1 cellular context compared by ENCODE assay signal in genomic region chr14:104734991-104735779, GRCh38.
TF ChIP-seq lines count a peak whose summit lies in the region.

No MANE protein-coding gene starts in this region.

TF ChIP-seq in HepG2, 621 proteins besides CTCF, POLR2A, EP300 and RAD21 (continued from another document and continues in another):
- TF ChIP-seq SNRNP70 (IDR thresholded peaks at IDR 0.05; ENCODE audit: low read depth, low read length) = no peak
- peak; percentile 98 for TF ChIP-seq RNF2 (conservative IDR thresholded peaks at IDR 0.05; ENCODE audit: low read depth)
- TF ChIP-seq ZNF781 (CRISPR knock-in tag; IDR thresholded peaks at IDR 0.05; ENCODE audit: borderline replicate concordance, not compliant biosample characterization) = no peak
- peak; percentile 78; the same call in 1 of the 2 replicates for TF ChIP-seq ZNF609 (CRISPR knock-in tag; IDR thresholded peaks at IDR 0.05; ENCODE audit: borderline replicate concordance)
- TF ChIP-seq SMAD9 (CRISPR knock-in tag; IDR thresholded peaks at IDR 0.05) = no peak
- TF ChIP-seq ZNF672 (CRISPR knock-in tag; IDR thresholded peaks at IDR 0.05) = no peak
- no peak for TF ChIP-seq SALL2 (CRISPR knock-in tag; IDR thresholded peaks at IDR 0.05)
- TF ChIP-seq, protein P1, sequence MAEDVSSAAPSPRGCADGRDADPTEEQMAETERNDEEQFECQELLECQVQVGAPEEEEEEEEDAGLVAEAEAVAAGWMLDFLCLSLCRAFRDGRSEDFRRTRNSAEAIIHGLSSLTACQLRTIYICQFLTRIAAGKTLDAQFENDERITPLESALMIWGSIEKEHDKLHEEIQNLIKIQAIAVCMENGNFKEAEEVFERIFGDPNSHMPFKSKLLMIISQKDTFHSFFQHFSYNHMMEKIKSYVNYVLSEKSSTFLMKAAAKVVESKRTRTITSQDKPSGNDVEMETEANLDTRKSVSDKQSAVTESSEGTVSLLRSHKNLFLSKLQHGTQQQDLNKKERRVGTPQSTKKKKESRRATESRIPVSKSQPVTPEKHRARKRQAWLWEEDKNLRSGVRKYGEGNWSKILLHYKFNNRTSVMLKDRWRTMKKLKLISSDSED (CRISPR knock-in tag; IDR thresholded peaks at IDR 0.05) = peak; percentile 96
- TF ChIP-seq TBX2 (CRISPR knock-in tag; IDR thresholded peaks at IDR 0.05; ENCODE audit: borderline replicate concordance) = peak; percentile 62
- TF ChIP-seq ZNF616 (CRISPR knock-in tag; IDR thresholded peaks at IDR 0.05; ENCODE audit: low read depth) = no peak; the same call in none of the 2 replicates
- TF ChIP-seq SIN3A (IDR thresholded peaks at IDR 0.05; ENCODE audit: borderline replicate concordance, low read depth, low read length) = no peak
- TF ChIP-seq IKZF4 (CRISPR knock-in tag; IDR thresholded peaks at IDR 0.05; ENCODE audit: borderline replicate concordance, low read depth, not compliant biosample characterization) = peak; percentile 64
- peak; percentile 83; the same call in 1 of the 2 replicates for TF ChIP-seq HNRNPL (IDR thresholded peaks at IDR 0.05; ENCODE audit: low read depth, low read length)
- TF ChIP-seq ZNF33B (CRISPR knock-in tag; IDR thresholded peaks at IDR 0.05) = no peak
- TF ChIP-seq ETV5 (CRISPR knock-in tag; IDR thresholded peaks at IDR 0.05; ENCODE audit: borderline replicate concordance) = peak; percentile 89
- no peak for TF ChIP-seq TBL1XR1 (IDR thresholded peaks at IDR 0.05; ENCODE audit: borderline replicate concordance, low read length, partially characterized antibody)
- TF ChIP-seq, protein P2, sequence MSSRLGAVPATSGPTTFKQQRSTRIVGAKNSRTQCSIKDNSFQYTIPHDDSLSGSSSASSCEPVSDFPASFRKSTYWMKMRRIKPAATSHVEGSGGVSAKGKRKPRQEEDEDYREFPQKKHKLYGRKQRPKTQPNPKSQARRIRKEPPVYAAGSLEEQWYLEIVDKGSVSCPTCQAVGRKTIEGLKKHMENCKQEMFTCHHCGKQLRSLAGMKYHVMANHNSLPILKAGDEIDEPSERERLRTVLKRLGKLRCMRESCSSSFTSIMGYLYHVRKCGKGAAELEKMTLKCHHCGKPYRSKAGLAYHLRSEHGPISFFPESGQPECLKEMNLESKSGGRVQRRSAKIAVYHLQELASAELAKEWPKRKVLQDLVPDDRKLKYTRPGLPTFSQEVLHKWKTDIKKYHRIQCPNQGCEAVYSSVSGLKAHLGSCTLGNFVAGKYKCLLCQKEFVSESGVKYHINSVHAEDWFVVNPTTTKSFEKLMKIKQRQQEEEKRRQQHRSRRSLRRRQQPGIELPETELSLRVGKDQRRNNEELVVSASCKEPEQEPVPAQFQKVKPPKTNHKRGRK (CRISPR knock-in tag; IDR thresholded peaks at IDR 0.05) = no peak
- no peak for TF ChIP-seq EED (CRISPR knock-in tag; IDR thresholded peaks at IDR 0.05)
- no peak for TF ChIP-seq SUZ12 (IDR thresholded peaks at IDR 0.05; ENCODE audit: low read depth, low read length)
- no peak for TF ChIP-seq CREB1 (IDR thresholded peaks at IDR 0.05)
- no peak for TF ChIP-seq CREB1 (CRISPR knock-in tag; IDR thresholded peaks at IDR 0.05)
- TF ChIP-seq ATM (IDR thresholded peaks at IDR 0.05; ENCODE audit: borderline replicate concordance) = no peak
- peak; percentile 66; the same call in 1 of the 2 replicates for TF ChIP-seq KDM2A (CRISPR knock-in tag; IDR thresholded peaks at IDR 0.05; ENCODE audit: borderline replicate concordance, low read depth)
- TF ChIP-seq ZNF232 (CRISPR knock-in tag; IDR thresholded peaks at IDR 0.05; ENCODE audit: borderline replicate concordance) = peak; percentile 73; the same call in 1 of the 2 replicates
- TF ChIP-seq CREM (IDR thresholded peaks at IDR 0.05) = no peak
- no peak for TF ChIP-seq CREM (CRISPR knock-in tag; IDR thresholded peaks at IDR 0.05)
- TF ChIP-seq MAFG (CRISPR knock-in tag; IDR thresholded peaks at IDR 0.05) = no peak
- TF ChIP-seq, protein P3, sequence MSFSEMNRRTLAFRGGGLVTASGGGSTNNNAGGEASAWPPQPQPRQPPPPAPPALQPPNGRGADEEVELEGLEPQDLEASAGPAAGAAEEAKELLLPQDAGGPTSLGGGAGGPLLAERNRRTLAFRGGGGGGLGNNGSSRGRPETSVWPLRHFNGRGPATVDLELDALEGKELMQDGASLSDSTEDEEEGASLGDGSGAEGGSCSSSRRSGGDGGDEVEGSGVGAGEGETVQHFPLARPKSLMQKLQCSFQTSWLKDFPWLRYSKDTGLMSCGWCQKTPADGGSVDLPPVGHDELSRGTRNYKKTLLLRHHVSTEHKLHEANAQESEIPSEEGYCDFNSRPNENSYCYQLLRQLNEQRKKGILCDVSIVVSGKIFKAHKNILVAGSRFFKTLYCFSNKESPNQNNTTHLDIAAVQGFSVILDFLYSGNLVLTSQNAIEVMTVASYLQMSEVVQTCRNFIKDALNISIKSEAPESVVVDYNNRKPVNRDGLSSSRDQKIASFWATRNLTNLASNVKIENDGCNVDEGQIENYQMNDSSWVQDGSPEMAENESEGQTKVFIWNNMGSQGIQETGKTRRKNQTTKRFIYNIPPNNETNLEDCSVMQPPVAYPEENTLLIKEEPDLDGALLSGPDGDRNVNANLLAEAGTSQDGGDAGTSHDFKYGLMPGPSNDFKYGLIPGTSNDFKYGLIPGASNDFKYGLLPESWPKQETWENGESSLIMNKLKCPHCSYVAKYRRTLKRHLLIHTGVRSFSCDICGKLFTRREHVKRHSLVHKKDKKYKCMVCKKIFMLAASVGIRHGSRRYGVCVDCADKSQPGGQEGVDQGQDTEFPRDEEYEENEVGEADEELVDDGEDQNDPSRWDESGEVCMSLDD (CRISPR knock-in tag; IDR thresholded peaks at IDR 0.05; ENCODE audit: borderline replicate concordance) = no peak
- TF ChIP-seq ZIK1 (CRISPR knock-in tag; IDR thresholded peaks at IDR 0.05; ENCODE audit: borderline replicate concordance, low read depth) = peak; percentile 96; the same call in 1 of the 2 replicates
- peak; percentile 78; the same call in 1 of the 2 replicates for TF ChIP-seq ARID2 (CRISPR knock-in tag; IDR thresholded peaks at IDR 0.05; ENCODE audit: borderline replicate concordance)
- no peak for TF ChIP-seq ZNF407 (CRISPR knock-in tag; IDR thresholded peaks at IDR 0.05; ENCODE audit: not compliant biosample characterization)
- TF ChIP-seq PATZ1 (CRISPR knock-in tag; IDR thresholded peaks at IDR 0.05) = peak; percentile 34
- peak; percentile 93 for TF ChIP-seq ZNF724P (CRISPR knock-in tag; IDR thresholded peaks at IDR 0.05; ENCODE audit: borderline replicate concordance)
- TF ChIP-seq MEIS1 (CRISPR knock-in tag; IDR thresholded peaks at IDR 0.05; ENCODE audit: borderline replicate concordance) = peak; percentile 35; the same call in 1 of the 2 replicates
